In the genomic region with DNA sequence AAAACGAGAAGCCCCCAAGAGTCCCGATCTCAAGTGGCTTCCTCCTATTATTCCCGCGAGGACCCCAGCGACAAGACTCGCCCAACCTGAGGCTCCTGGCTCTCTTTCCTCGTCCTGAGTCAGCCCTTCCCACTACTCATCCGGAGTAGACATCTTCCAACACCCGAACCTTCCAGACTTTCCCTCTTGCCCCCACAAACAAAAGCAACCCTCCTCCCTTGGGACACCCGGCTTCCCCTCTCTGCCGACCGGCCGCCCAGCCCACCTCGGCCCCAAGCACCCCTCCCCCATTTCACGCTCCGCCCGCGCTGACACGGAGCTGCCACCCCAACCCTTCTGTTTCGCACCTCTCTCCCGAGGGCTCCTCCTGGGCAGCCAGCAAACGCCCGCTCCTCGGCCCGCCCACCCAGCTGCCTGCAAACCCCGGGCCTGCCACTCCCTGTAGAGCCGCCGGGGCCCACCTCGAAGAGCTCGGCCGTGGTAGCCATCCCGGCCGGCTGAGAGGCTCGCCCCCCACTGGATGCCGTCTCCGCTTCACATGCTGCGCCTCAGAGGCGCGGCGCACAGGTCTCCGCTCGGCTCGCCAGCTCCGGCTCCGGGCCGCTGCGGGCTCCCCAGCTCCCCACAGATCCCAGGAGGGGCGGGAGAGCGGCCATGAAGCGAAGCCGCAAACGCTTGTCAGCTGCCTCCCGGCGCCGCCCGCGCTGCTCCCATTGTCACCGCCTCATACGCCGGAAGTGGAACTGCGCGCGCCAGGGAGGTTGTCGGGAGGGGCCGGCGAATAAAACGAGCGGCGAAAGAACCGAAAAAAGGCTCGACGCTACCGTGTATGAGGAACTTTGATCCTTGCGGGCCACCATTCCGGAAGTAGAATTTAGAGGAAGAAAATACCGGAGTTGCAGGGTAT, we compare ENCODE assay signal across 1 cellular context.
TF ChIP-seq lines count a peak whose summit lies in the region.

A gene with protein sequence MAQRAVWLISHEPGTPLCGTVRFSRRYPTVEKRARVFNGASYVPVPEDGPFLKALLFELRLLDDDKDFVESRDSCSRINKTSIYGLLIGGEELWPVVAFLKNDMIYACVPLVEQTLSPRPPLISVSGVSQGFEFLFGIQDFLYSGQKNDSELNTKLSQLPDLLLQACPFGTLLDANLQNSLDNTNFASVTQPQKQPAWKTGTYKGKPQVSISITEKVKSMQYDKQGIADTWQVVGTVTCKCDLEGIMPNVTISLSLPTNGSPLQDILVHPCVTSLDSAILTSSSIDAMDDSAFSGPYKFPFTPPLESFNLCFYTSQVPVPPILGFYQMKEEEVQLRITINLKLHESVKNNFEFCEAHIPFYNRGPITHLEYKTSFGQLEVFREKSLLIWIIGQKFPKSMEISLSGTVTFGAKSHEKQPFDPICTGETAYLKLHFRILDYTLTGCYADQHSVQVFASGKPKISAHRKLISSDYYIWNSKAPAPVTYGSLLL (plus strand): TSS at position 811 of the 907 bp plus-strand sequence. CDS start 344 bp downstream, outside the sequence.
A gene with protein sequence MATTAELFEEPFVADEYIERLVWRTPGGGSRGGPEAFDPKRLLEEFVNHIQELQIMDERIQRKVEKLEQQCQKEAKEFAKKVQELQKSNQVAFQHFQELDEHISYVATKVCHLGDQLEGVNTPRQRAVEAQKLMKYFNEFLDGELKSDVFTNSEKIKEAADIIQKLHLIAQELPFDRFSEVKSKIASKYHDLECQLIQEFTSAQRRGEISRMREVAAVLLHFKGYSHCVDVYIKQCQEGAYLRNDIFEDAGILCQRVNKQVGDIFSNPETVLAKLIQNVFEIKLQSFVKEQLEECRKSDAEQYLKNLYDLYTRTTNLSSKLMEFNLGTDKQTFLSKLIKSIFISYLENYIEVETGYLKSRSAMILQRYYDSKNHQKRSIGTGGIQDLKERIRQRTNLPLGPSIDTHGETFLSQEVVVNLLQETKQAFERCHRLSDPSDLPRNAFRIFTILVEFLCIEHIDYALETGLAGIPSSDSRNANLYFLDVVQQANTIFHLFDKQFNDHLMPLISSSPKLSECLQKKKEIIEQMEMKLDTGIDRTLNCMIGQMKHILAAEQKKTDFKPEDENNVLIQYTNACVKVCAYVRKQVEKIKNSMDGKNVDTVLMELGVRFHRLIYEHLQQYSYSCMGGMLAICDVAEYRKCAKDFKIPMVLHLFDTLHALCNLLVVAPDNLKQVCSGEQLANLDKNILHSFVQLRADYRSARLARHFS (minus strand): TSS at position 745 of the 907 bp plus-strand sequence. CDS start 257 bp downstream, at position 488.

TF ChIP-seq in HepG2, 621 proteins besides CTCF, POLR2A, EP300 and RAD21 (continued from another document and continues in another):
- TF ChIP-seq ESRRA (CRISPR knock-in tag; IDR thresholded peaks at IDR 0.05; ENCODE audit: low read depth) (0 out of 2 replicates have a peak, but pooled peaks have one; percentile 38), ZFP41 (CRISPR knock-in tag; IDR thresholded peaks at IDR 0.05; ENCODE audit: borderline replicate concordance) (no peak), KDM4B (CRISPR knock-in tag; IDR thresholded peaks at IDR 0.05) (no peak), ZNF747 (CRISPR knock-in tag; IDR thresholded peaks at IDR 0.05; ENCODE audit: borderline replicate concordance) (0 out of 2 replicates have a peak, but pooled peaks have one; percentile 60), HNRNPK (IDR thresholded peaks at IDR 0.05; ENCODE audit: low read depth, low read length, poor library complexity, severe bottlenecking) (peak; percentile 88), CREB1 (IDR thresholded peaks at IDR 0.05) (0 out of 2 replicates have a peak, but pooled peaks have one; percentile 30), CREB1 (CRISPR knock-in tag; IDR thresholded peaks at IDR 0.05) (peak; percentile 57), XRCC5 (optimal IDR thresholded peaks at IDR 0.05; ENCODE audit: low read length) (peak; percentile 49), ZNF101 (CRISPR knock-in tag; IDR thresholded peaks at IDR 0.05; ENCODE audit: borderline replicate concordance, low read depth) (no peak), RBAK (CRISPR knock-in tag; IDR thresholded peaks at IDR 0.05) (no peak), ZNF678 (CRISPR knock-in tag; IDR thresholded peaks at IDR 0.05) (peak; percentile 38; the same call in 1 of the 2 replicates), ZBTB38 (CRISPR knock-in tag; IDR thresholded peaks at IDR 0.05) (no peak; the same call in 1 of the 2 replicates), ZNF367 (CRISPR knock-in tag; IDR thresholded peaks at IDR 0.05; ENCODE audit: borderline replicate concordance) (no peak), ZNF879 (CRISPR knock-in tag; IDR thresholded peaks at IDR 0.05) (no peak), ZNF460 (CRISPR knock-in tag; IDR thresholded peaks at IDR 0.05; ENCODE audit: borderline replicate concordance) (peak; percentile 41; the same call in 1 of the 2 replicates), ZNF343 (CRISPR knock-in tag; IDR thresholded peaks at IDR 0.05) (peak; percentile 73; the same call in 1 of the 2 replicates), TGIF2 (CRISPR knock-in tag; IDR thresholded peaks at IDR 0.05) (peak; percentile 85), ATF7 (IDR thresholded peaks at IDR 0.05) (no peak), ATF7 (CRISPR knock-in tag; IDR thresholded peaks at IDR 0.05) (peak; percentile 79; the same call in 1 of the 2 replicates), ATF7-NPFF (CRISPR knock-in tag; IDR thresholded peaks at IDR 0.05; ENCODE audit: low read depth) (0 out of 2 replicates have a peak, but pooled peaks have one; percentile 33), ZSCAN9 (CRISPR knock-in tag; IDR thresholded peaks at IDR 0.05; ENCODE audit: borderline replicate concordance) (peak; percentile 70), SP4 (CRISPR knock-in tag; IDR thresholded peaks at IDR 0.05) (peak; percentile 69), MED1 (CRISPR knock-in tag; IDR thresholded peaks at IDR 0.05) (peak; percentile 68; the same call in 1 of the 2 replicates), ZNF451 (CRISPR knock-in tag; IDR thresholded peaks at IDR 0.05) (peak; percentile 46), ZNF780A (CRISPR knock-in tag; IDR thresholded peaks at IDR 0.05) (peak; percentile 54; the same call in 1 of the 2 replicates), ZNF260 (CRISPR knock-in tag; IDR thresholded peaks at IDR 0.05; ENCODE audit: borderline replicate concordance, low read depth) (no peak), ZNF550 (CRISPR knock-in tag; IDR thresholded peaks at IDR 0.05; ENCODE audit: borderline replicate concordance) (no peak), AKAP8 (CRISPR knock-in tag; IDR thresholded peaks at IDR 0.05) (no peak)
- TF ChIP-seq, protein P1, sequence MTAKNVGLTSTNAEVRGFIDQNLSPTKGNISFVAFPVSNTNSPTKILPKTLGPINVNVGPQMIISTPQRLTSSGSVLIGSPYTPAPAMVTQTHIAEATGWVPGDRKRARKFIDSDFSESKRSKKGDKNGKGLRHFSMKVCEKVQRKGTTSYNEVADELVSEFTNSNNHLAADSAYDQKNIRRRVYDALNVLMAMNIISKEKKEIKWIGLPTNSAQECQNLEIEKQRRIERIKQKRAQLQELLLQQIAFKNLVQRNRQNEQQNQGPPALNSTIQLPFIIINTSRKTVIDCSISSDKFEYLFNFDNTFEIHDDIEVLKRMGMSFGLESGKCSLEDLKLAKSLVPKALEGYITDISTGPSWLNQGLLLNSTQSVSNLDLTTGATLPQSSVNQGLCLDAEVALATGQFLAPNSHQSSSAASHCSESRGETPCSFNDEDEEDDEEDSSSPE (CRISPR knock-in tag; IDR thresholded peaks at IDR 0.05) = peak; percentile 82
- TF ChIP-seq, protein P2, sequence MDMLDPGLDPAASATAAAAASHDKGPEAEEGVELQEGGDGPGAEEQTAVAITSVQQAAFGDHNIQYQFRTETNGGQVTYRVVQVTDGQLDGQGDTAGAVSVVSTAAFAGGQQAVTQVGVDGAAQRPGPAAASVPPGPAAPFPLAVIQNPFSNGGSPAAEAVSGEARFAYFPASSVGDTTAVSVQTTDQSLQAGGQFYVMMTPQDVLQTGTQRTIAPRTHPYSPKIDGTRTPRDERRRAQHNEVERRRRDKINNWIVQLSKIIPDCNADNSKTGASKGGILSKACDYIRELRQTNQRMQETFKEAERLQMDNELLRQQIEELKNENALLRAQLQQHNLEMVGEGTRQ (IDR thresholded peaks at IDR 0.05; ENCODE audit: low read depth, low read length) = no peak
- TF ChIP-seq, protein P2 (CRISPR knock-in tag; IDR thresholded peaks at IDR 0.05; ENCODE audit: borderline replicate concordance) = no peak
- TF ChIP-seq, protein P3, sequence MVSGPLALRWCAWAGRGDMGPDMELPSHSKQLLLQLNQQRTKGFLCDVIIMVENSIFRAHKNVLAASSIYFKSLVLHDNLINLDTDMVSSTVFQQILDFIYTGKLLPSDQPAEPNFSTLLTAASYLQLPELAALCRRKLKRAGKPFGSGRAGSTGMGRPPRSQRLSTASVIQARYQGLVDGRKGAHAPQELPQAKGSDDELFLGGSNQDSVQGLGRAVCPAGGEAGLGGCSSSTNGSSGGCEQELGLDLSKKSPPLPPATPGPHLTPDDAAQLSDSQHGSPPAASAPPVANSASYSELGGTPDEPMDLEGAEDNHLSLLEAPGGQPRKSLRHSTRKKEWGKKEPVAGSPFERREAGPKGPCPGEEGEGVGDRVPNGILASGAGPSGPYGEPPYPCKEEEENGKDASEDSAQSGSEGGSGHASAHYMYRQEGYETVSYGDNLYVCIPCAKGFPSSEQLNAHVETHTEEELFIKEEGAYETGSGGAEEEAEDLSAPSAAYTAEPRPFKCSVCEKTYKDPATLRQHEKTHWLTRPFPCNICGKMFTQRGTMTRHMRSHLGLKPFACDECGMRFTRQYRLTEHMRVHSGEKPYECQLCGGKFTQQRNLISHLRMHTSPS (CRISPR knock-in tag; IDR thresholded peaks at IDR 0.05; ENCODE audit: low read depth) = no peak
- TF ChIP-seq, protein P4, sequence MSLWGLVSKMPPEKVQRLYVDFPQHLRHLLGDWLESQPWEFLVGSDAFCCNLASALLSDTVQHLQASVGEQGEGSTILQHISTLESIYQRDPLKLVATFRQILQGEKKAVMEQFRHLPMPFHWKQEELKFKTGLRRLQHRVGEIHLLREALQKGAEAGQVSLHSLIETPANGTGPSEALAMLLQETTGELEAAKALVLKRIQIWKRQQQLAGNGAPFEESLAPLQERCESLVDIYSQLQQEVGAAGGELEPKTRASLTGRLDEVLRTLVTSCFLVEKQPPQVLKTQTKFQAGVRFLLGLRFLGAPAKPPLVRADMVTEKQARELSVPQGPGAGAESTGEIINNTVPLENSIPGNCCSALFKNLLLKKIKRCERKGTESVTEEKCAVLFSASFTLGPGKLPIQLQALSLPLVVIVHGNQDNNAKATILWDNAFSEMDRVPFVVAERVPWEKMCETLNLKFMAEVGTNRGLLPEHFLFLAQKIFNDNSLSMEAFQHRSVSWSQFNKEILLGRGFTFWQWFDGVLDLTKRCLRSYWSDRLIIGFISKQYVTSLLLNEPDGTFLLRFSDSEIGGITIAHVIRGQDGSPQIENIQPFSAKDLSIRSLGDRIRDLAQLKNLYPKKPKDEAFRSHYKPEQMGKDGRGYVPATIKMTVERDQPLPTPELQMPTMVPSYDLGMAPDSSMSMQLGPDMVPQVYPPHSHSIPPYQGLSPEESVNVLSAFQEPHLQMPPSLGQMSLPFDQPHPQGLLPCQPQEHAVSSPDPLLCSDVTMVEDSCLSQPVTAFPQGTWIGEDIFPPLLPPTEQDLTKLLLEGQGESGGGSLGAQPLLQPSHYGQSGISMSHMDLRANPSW (CRISPR knock-in tag; IDR thresholded peaks at IDR 0.05; ENCODE audit: borderline replicate concordance) = no peak
- TF ChIP-seq, protein P5, sequence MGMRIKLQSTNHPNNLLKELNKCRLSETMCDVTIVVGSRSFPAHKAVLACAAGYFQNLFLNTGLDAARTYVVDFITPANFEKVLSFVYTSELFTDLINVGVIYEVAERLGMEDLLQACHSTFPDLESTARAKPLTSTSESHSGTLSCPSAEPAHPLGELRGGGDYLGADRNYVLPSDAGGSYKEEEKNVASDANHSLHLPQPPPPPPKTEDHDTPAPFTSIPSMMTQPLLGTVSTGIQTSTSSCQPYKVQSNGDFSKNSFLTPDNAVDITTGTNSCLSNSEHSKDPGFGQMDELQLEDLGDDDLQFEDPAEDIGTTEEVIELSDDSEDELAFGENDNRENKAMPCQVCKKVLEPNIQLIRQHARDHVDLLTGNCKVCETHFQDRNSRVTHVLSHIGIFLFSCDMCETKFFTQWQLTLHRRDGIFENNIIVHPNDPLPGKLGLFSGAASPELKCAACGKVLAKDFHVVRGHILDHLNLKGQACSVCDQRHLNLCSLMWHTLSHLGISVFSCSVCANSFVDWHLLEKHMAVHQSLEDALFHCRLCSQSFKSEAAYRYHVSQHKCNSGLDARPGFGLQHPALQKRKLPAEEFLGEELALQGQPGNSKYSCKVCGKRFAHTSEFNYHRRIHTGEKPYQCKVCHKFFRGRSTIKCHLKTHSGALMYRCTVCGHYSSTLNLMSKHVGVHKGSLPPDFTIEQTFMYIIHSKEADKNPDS (CRISPR knock-in tag; IDR thresholded peaks at IDR 0.05) = no peak
- TF ChIP-seq, protein P6, sequence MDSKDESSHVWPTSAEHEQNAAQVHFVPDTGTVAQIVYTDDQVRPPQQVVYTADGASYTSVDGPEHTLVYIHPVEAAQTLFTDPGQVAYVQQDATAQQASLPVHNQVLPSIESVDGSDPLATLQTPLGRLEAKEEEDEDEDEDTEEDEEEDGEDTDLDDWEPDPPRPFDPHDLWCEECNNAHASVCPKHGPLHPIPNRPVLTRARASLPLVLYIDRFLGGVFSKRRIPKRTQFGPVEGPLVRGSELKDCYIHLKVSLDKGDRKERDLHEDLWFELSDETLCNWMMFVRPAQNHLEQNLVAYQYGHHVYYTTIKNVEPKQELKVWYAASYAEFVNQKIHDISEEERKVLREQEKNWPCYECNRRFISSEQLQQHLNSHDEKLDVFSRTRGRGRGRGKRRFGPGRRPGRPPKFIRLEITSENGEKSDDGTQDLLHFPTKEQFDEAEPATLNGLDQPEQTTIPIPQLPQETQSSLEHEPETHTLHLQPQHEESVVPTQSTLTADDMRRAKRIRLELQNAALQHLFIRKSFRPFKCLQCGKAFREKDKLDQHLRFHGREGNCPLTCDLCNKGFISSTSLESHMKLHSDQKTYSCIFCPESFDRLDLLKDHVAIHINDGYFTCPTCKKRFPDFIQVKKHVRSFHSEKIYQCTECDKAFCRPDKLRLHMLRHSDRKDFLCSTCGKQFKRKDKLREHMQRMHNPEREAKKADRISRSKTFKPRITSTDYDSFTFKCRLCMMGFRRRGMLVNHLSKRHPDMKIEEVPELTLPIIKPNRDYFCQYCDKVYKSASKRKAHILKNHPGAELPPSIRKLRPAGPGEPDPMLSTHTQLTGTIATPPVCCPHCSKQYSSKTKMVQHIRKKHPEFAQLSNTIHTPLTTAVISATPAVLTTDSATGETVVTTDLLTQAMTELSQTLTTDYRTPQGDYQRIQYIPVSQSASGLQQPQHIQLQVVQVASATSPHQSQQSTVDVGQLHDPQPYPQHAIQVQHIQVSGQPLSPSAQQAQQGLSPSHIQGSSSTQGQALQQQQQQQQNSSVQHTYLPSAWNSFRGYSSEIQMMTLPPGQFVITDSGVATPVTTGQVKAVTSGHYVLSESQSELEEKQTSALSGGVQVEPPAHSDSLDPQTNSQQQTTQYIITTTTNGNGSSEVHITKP (CRISPR knock-in tag; IDR thresholded peaks at IDR 0.05; ENCODE audit: low read depth) = 0 out of 2 replicates have a peak, but pooled peaks have one; percentile 65
